15 cellular contexts compared by ENCODE assay signal in the genomic region with DNA sequence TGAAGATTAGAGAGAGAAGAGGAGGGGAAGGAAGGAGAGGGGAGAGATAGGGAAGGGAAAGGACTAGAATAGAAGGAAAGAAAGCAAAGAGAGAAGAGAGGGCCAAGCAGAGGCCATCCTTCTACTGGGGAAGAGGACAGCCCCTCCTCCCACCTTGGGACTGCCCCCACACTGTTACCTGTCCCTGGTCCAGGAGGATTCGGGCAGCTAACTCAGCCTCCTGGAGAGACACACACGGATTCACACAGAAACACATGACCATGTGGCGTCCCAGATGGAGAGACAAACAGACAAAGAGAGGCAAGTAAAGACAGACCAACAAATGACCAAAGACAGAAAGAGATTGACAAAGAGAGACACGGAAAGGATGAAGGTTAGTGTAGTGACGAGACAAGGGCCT. TPM values are rescaled to one million over a fixed set of nuclear protein-coding genes. Genes with fewer than 3 reads are reported as not detected.
A peak's percentile ranks its signal among the peaks of the same experiment; 100 is the strongest.
DNase-seq lines count a peak whose midpoint lies in the region; ATAC-seq and TF ChIP-seq lines count a peak whose summit lies in the region.
"Had no signal": no experiment of that assay in that cellular context is flagged by ENCODE, and none has a peak within 500 bp of the region (broad histone marks: within the 10 kb centered on the region; RNA-seq: fewer than 3 reads in every experiment).

No MANE protein-coding gene starts in this region.

- peak overlapping the region; percentile 1 for H3K4me3 Mint-ChIP-seq in activated naive CD8-positive, alpha-beta T cell treated with anti-CD3 and anti-CD28 coated beads, Interleukin-2, amount 10 ng/mL, durations not matched to agents 7 days and 5 days
- no peak overlapping the region for H3K4me3 Mint-ChIP-seq in activated naive CD8-positive, alpha-beta T cell treated with anti-CD3 and anti-CD28 coated beads for 36 hours
- peak overlapping the region; percentile 18 for H3K4me3 Mint-ChIP-seq in natural killer cell
- H3K4me3 Mint-ChIP-seq: activated CD4-positive, alpha-beta memory T cell treated with anti-CD3 and anti-CD28 coated beads, Interleukin-2, amount 10 ng/mL, durations not matched to agents 7 days and 5 days had no signal

- H3K4me1 ChIP-seq in duodenal mucosa (ENCODE audit: control insufficient read depth in 1 of 2, insufficient read depth in 2 of 2, low read length in 2 of 2) (peaks cover 19 to 20% of the 10 kb centered on the region in 2 donors), tibial artery (peaks cover 6 to 47% (median 33%) of the 10 kb centered on the region in 4 donors), SJCRH30 (no peaks in the 10 kb centered on the region)

- H3K27me3 Mint-ChIP-seq in activated naive CD8-positive, alpha-beta T cell treated with anti-CD3 and anti-CD28 coated beads, Interleukin-2, amount 10 ng/mL, durations not matched to agents 7 days and 5 days, result peaks cover 26% of the 10 kb centered on the region
- H3K27me3 Mint-ChIP-seq in activated naive CD8-positive, alpha-beta T cell treated with anti-CD3 and anti-CD28 coated beads for 36 hours, result no peaks in the 10 kb centered on the region
- peaks cover 0 to 15% of the 10 kb centered on the region in 2 donors for H3K27me3 Mint-ChIP-seq in natural killer cell (ENCODE audit: low read depth in 2 of 2)

- H3K27ac ChIP-seq in duodenal mucosa (ENCODE audit: low read depth, low read length), result no peak overlapping the region
- peak overlapping the region; percentile 96 to 97 for H3K27ac ChIP-seq in tibial artery
- no peak overlapping the region for H3K27ac ChIP-seq in SJCRH30

- POLR2A ChIA-PET in activated naive CD8-positive, alpha-beta T cell treated with anti-CD3 and anti-CD28 coated beads, Interleukin-2, amount 10 ng/mL, durations not matched to agents 7 days and 5 days (lab: Charles Lee), result interaction anchor here (0.7 kb wide), 1 partner anchor 57 kb away, joined by 6 read pairs; no protein-coding TSS in a partner anchor

- peaks cover 16 to 40% of the 10 kb centered on the region in 2 donors for H3K36me3 ChIP-seq in duodenal mucosa (ENCODE audit: control insufficient read depth in 1 of 2, insufficient read depth in 2 of 2, low read length in 2 of 2)
- peaks cover 29 to 48% (median 37%) of the 10 kb centered on the region in 3 donors for H3K36me3 ChIP-seq in tibial artery
- no peaks in the 10 kb centered on the region for H3K36me3 ChIP-seq in SJCRH30

- TF ChIP-seq CTCF in natural killer cell (IDR thresholded peaks at IDR 0.05), result no peak
- no peak for TF ChIP-seq CTCF in tibial artery (IDR thresholded peaks at IDR 0.05)

- H3K36me3 Mint-ChIP-seq in activated naive CD8-positive, alpha-beta T cell treated with anti-CD3 and anti-CD28 coated beads, Interleukin-2, amount 10 ng/mL, durations not matched to agents 7 days and 5 days, result no peaks in the 10 kb centered on the region
- H3K36me3 Mint-ChIP-seq in activated naive CD8-positive, alpha-beta T cell treated with anti-CD3 and anti-CD28 coated beads for 36 hours, result no peaks in the 10 kb centered on the region
- H3K36me3 Mint-ChIP-seq in natural killer cell, result no peaks in the 10 kb centered on the region

- H3K4me3 ChIP-seq in duodenal mucosa (ENCODE audit: low read depth in 1 of 2, low read length in 2 of 2) (peak overlapping the region; percentile 67 to 89), tibial artery (peak overlapping the region; percentile 86 to 96), SJCRH30 (no peak overlapping the region)

- intact Hi-C loops in natural killer cell (cut with micrococcal nuclease) (no loop called here), tibial artery (cut with DNase I; ENCODE audit: low total_unique reads) (loop anchor here (5.0 kb wide), 1 partner anchor 80 kb away; a partner anchor contains a TSS)

- no peak overlapping the region for H3K27ac Mint-ChIP-seq in activated naive CD8-positive, alpha-beta T cell treated with anti-CD3 and anti-CD28 coated beads, Interleukin-2, amount 10 ng/mL, durations not matched to agents 7 days and 5 days
- no peak overlapping the region for H3K27ac Mint-ChIP-seq in activated naive CD8-positive, alpha-beta T cell treated with anti-CD3 and anti-CD28 coated beads for 36 hours
- peak overlapping the region in 1 of 2 donors; percentile 10 for H3K27ac Mint-ChIP-seq in natural killer cell
- H3K27ac Mint-ChIP-seq: activated CD4-positive, alpha-beta memory T cell treated with anti-CD3 and anti-CD28 coated beads, Interleukin-2, amount 10 ng/mL, durations not matched to agents 7 days and 5 days had no signal

- no peak for ATAC-seq in activated naive CD8-positive, alpha-beta T cell treated with anti-CD3 and anti-CD28 coated beads, Interleukin-2, amount 10 ng/mL, durations not matched to agents 7 days and 5 days (ENCODE audit: low read depth)
- ATAC-seq in natural killer cell (no peak), HG02798 (IDR thresholded peaks at IDR 0.05; ENCODE audit: poor library complexity, unreplicated experiment) (no peak), HG02870 (IDR thresholded peaks at IDR 0.05; ENCODE audit: unreplicated experiment) (no peak)

- H3K9ac ChIP-seq in duodenal mucosa (ENCODE audit: low read depth in 1 of 2, low read length in 2 of 2), result no peak overlapping the region

- H3K27me3 ChIP-seq in duodenal mucosa (ENCODE audit: control insufficient read depth in 1 of 2, insufficient read depth in 2 of 2, low read length in 2 of 2) (no peaks in the 10 kb centered on the region), tibial artery (no peaks in the 10 kb centered on the region), SJCRH30 (peaks cover 20% of the 10 kb centered on the region)

- no peak for DNase-seq in activated naive CD8-positive, alpha-beta T cell treated with anti-CD3 and anti-CD28 coated beads, Interleukin-2, amount 10 ng/mL, durations not matched to agents 7 days and 5 days
- DNase-seq in activated naive CD8-positive, alpha-beta T cell treated with anti-CD3 and anti-CD28 coated beads for 36 hours, result no peak
- DNase-seq in natural killer cell (no peak), tibial artery (no peak), SJCRH30 (no peak)
- DNase-seq: ACHN; activated CD4-positive, alpha-beta memory T cell treated with anti-CD3 and anti-CD28 coated beads, Interleukin-2, amount 10 ng/mL, durations not matched to agents 7 days and 5 days; activated gamma-delta T cell treated with Interleukin-2 at 50 U/mL for 16 hours; NCI-H1436; NCI-H510A; T-helper 9 cell had no signal

- H3K9me3 ChIP-seq in duodenal mucosa (ENCODE audit: control insufficient read depth in 1 of 2, low read length in 2 of 2) (no peaks in the 10 kb centered on the region), tibial artery (no peaks in the 10 kb centered on the region), SJCRH30 (replicated peaks) (no peaks in the 10 kb centered on the region)

- H3K9me3 Mint-ChIP-seq in activated naive CD8-positive, alpha-beta T cell treated with anti-CD3 and anti-CD28 coated beads, Interleukin-2, amount 10 ng/mL, durations not matched to agents 7 days and 5 days, result no peaks in the 10 kb centered on the region
- no peaks in the 10 kb centered on the region for H3K9me3 Mint-ChIP-seq in activated naive CD8-positive, alpha-beta T cell treated with anti-CD3 and anti-CD28 coated beads for 36 hours
- H3K9me3 Mint-ChIP-seq in natural killer cell, result no peaks in the 10 kb centered on the region
- H3K9me3 Mint-ChIP-seq: activated CD4-positive, alpha-beta memory T cell treated with anti-CD3 and anti-CD28 coated beads, Interleukin-2, amount 10 ng/mL, durations not matched to agents 7 days and 5 days had no signal

- H3K4me1 Mint-ChIP-seq in activated naive CD8-positive, alpha-beta T cell treated with anti-CD3 and anti-CD28 coated beads, Interleukin-2, amount 10 ng/mL, durations not matched to agents 7 days and 5 days, result peaks cover 10% of the 10 kb centered on the region
- H3K4me1 Mint-ChIP-seq in activated naive CD8-positive, alpha-beta T cell treated with anti-CD3 and anti-CD28 coated beads for 36 hours, result peaks cover 6% of the 10 kb centered on the region
- H3K4me1 Mint-ChIP-seq in natural killer cell, result peaks cover 7 to 13% of the 10 kb centered on the region in 2 donors

RNA-seq across cellular contexts. Expression of a gene that starts 2.2 kb away (rescaled TPM):
- total RNA-seq in activated naive CD8-positive, alpha-beta T cell treated with anti-CD3 and anti-CD28 coated beads, Interleukin-2, amount 10 ng/mL, durations not matched to agents 7 days and 5 days, result 10 to 100 TPM; 15.9 to 17.1 TPM
- total RNA-seq in activated naive CD8-positive, alpha-beta T cell treated with anti-CD3 and anti-CD28 coated beads for 36 hours, result 1 to 10 TPM; 4.2 to 4.9 TPM
- 10 to 100 TPM; 11.2 to 14.6 (median 13.6) TPM for total RNA-seq in natural killer cell
- 4.9 and 5.8 TPM in 2 replicates for total RNA-seq in SJCRH30 (2014; rRNA removed; shearing (Covaris generic))

RNA-seq across cellular contexts. Expression of a gene that starts 7.3 kb away (rescaled TPM):
- total RNA-seq in activated naive CD8-positive, alpha-beta T cell treated with anti-CD3 and anti-CD28 coated beads, Interleukin-2, amount 10 ng/mL, durations not matched to agents 7 days and 5 days, result not detected
- not detected for total RNA-seq in activated naive CD8-positive, alpha-beta T cell treated with anti-CD3 and anti-CD28 coated beads for 36 hours
- not detected for total RNA-seq in natural killer cell
- total RNA-seq in SJCRH30 (2014; rRNA removed; shearing (Covaris generic)), result not detected in 2 replicates
- total RNA-seq: activated CD4-positive, alpha-beta memory T cell treated with anti-CD3 and anti-CD28 coated beads, Interleukin-2, amount 10 ng/mL, durations not matched to agents 7 days and 5 days; cerebellum had no signal

RNA-seq across cellular contexts. Expression of a gene that starts 11.9 kb away (rescaled TPM):
- not detected for total RNA-seq in activated naive CD8-positive, alpha-beta T cell treated with anti-CD3 and anti-CD28 coated beads, Interleukin-2, amount 10 ng/mL, durations not matched to agents 7 days and 5 days
- total RNA-seq in activated naive CD8-positive, alpha-beta T cell treated with anti-CD3 and anti-CD28 coated beads for 36 hours, result not detected
- total RNA-seq in natural killer cell, result not detected
- not detected in 2 replicates for total RNA-seq in SJCRH30 (2014; rRNA removed; shearing (Covaris generic))
- total RNA-seq: activated CD4-positive, alpha-beta memory T cell treated with anti-CD3 and anti-CD28 coated beads, Interleukin-2, amount 10 ng/mL, durations not matched to agents 7 days and 5 days; cerebellum had no signal

RNA-seq across cellular contexts. Expression of a gene that starts 19.5 kb away (rescaled TPM):
- total RNA-seq in activated naive CD8-positive, alpha-beta T cell treated with anti-CD3 and anti-CD28 coated beads, Interleukin-2, amount 10 ng/mL, durations not matched to agents 7 days and 5 days, result not detected
- total RNA-seq in activated naive CD8-positive, alpha-beta T cell treated with anti-CD3 and anti-CD28 coated beads for 36 hours, result not detected
- total RNA-seq in natural killer cell, result not detected
- not detected in 2 replicates for total RNA-seq in SJCRH30 (2014; rRNA removed; shearing (Covaris generic))
- total RNA-seq: activated CD4-positive, alpha-beta memory T cell treated with anti-CD3 and anti-CD28 coated beads, Interleukin-2, amount 10 ng/mL, durations not matched to agents 7 days and 5 days; cerebellum had no signal

RNA-seq across cellular contexts. Expression of a gene that starts 23.6 kb away (rescaled TPM):
- total RNA-seq in activated naive CD8-positive, alpha-beta T cell treated with anti-CD3 and anti-CD28 coated beads, Interleukin-2, amount 10 ng/mL, durations not matched to agents 7 days and 5 days, result under 1 TPM in 1 of 2 experiments, not detected in 1; 0.25 TPM
- total RNA-seq in activated naive CD8-positive, alpha-beta T cell treated with anti-CD3 and anti-CD28 coated beads for 36 hours, result under 1 TPM; 0.36 to 0.54 TPM
- total RNA-seq in natural killer cell, result not detected
- 0.06 TPM in 1 of 2 replicates, not detected in the other for total RNA-seq in SJCRH30 (2014; rRNA removed; shearing (Covaris generic))
- total RNA-seq: activated CD4-positive, alpha-beta memory T cell treated with anti-CD3 and anti-CD28 coated beads, Interleukin-2, amount 10 ng/mL, durations not matched to agents 7 days and 5 days; cerebellum had no signal

Comparison
In these comparisons a context has a peak if more than half of its experiments do, and no peak if none do; other contexts are left out.
1. H3K27ac ChIP-seq: peak in tibial artery (2 of 2); none in duodenal mucosa (single experiment) and SJCRH30 (single experiment).